8 cellular contexts compared by ENCODE assay signal in the genomic region with DNA sequence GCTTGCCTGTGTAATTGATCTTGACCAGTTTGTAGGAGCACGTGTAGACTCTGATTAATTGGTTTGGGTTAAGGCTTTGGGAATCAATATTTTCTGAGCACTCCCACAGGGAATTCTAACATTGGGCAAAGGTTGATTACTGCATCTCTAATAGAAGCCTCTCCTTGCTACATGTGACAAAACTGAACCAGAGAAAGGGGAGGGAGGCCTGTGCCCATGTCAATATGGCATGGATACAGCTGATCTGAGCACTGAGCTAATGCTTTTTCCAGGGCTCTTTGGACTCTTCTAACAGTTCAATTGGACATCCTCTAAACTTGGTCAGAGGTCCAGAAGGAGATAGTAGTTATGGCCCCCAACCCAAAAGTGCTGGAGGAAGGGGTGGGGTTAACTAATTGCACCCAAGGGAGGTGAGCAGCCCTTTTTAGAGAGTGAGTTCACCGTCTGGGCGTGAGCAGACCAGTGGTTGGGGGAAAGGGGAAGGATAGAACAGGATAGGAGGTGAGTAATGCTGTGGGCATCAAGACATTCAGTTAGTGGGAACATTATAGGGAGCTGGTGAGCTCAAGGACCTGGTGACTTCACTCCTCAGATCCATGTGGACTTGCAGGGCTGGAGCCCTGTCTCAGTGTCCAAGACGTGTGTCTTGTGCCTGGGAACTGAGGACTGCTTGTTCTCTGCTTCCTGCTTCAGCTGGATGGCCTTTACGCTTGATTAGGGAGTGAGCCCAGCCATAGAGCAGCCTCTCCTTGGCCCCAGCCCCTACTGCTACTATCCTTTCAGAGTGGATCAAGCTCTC. TPM values are rescaled to one million over a fixed set of nuclear protein-coding genes. Genes with fewer than 3 reads are reported as not detected.
DNase-seq lines count a peak whose midpoint lies in the region; ATAC-seq and TF ChIP-seq lines count a peak whose summit lies in the region.

No MANE protein-coding gene starts in this region.

- H3K27me3 Mint-ChIP-seq in CD8-positive, alpha-beta memory T cell, result peaks cover 0 to 4% of the 10 kb centered on the region in 2 donors

- no peak overlapping the region for H3K4me2 ChIP-seq in PC-9

- H3F3A ChIP-seq in PC-9 (ENCODE audit: insufficient read depth, low read depth), result no peaks in the 10 kb centered on the region

- no peak overlapping the region for H3K27ac ChIP-seq in CD8-positive, alpha-beta memory T cell (ENCODE audit: low read depth, low read length)
- H3K27ac ChIP-seq in PC-9, result 0 out of 2 replicates have a peak overlapping the region, but pooled peaks have one; percentile 19

- peaks cover 91% of the 10 kb centered on the region for H3K4me1 ChIP-seq in CD8-positive, alpha-beta memory T cell (ENCODE audit: insufficient read depth, low read length)
- H3K4me1 ChIP-seq in PC-9 (replicated peaks; ENCODE audit: insufficient read depth), result peaks cover 17% of the 10 kb centered on the region

- H3K36me3 ChIP-seq in CD8-positive, alpha-beta memory T cell (ENCODE audit: insufficient read depth, low read length), result no peaks in the 10 kb centered on the region
- 0 out of 2 replicates have a peak, but pooled peaks cover 3% of the 10 kb centered on the region for H3K36me3 ChIP-seq in PC-9 (ENCODE audit: low read depth)

- CTCF ChIA-PET in CD8-positive, alpha-beta memory T cell (lab: Charles Lee), result interaction anchor here (0.8 kb wide), 1 partner anchor 18 kb away, joined by 3 read pairs; no protein-coding TSS in a partner anchor
- CTCF ChIA-PET in PC-9 (lab: Charles Lee), result no interaction called here

- intact Hi-C loops in PC-9 (cut with micrococcal nuclease; ENCODE audit: unreplicated experiment), result no loop called here

- peaks cover 96% of the 10 kb centered on the region for H3K79me2 ChIP-seq in PC-9 (ENCODE audit: low read depth)

- no peaks in the 10 kb centered on the region for H4K20me1 ChIP-seq in PC-9 (ENCODE audit: insufficient read depth)

- peak overlapping the region; percentile 73 to 99 (median 88) for H3K27ac Mint-ChIP-seq in CD8-positive, alpha-beta memory T cell

- BruUV-seq in PC-9 (replicated peaks; lab: Mats Ljungman, UMichigan), result no TSS peak

- H3K4me1 Mint-ChIP-seq in CD8-positive, alpha-beta memory T cell, result peaks cover 85 to 98% (median 95%) of the 10 kb centered on the region in 3 donors

- H3K36me3 Mint-ChIP-seq in CD8-positive, alpha-beta memory T cell, result peaks cover 8 to 54% (median 19%) of the 10 kb centered on the region in 3 donors

- H3K4me3 Mint-ChIP-seq in CD8-positive, alpha-beta memory T cell, result peak overlapping the region in 6 of 7 donors; percentile 56 to 75 (median 64)

- no peak for DNase-seq in CD8-positive, alpha-beta memory T cell
- DNase-seq in PC-9 (no peak), epithelial cell of esophagus (ENCODE audit: low read depth) (peak; percentile 77), non-pigmented ciliary epithelial cell (ENCODE audit: low read depth) (peak; percentile 50), putamen (ENCODE audit: low spot score) (no peak), HPDE6-E6E7 (ENCODE audit: extremely low spot score) (no peak)

- no peak for ATAC-seq in HG02870 (IDR thresholded peaks at IDR 0.05; ENCODE audit: unreplicated experiment)
- no peak for ATAC-seq in HG03025 (IDR thresholded peaks at IDR 0.05; ENCODE audit: low FRiP score, unreplicated experiment)

- TF ChIP-seq CTCF in PC-9 (conservative IDR thresholded peaks at IDR 0.05) (no peak), epithelial cell of esophagus (IDR thresholded peaks at IDR 0.05; ENCODE audit: insufficient read depth, low read depth, low read length, missing control alignments) (no peak)

- H3K27me3 ChIP-seq in CD8-positive, alpha-beta memory T cell (ENCODE audit: insufficient read depth, low read length, poor library complexity, severe bottlenecking), result no peaks in the 10 kb centered on the region
- no peaks in the 10 kb centered on the region for H3K27me3 ChIP-seq in PC-9 (ENCODE audit: insufficient read depth, low read depth)

- no peak overlapping the region for H3K4me3 ChIP-seq in CD8-positive, alpha-beta memory T cell (ENCODE audit: low read length)
- H3K4me3 ChIP-seq in PC-9 (no peak overlapping the region), epithelial cell of esophagus (ENCODE audit: low read length) (no peak overlapping the region)

- H3K9me3 ChIP-seq in CD8-positive, alpha-beta memory T cell (ENCODE audit: low read length), result no peaks in the 10 kb centered on the region
- no peaks in the 10 kb centered on the region for H3K9me3 ChIP-seq in PC-9 (ENCODE audit: insufficient read depth, low read depth)

- H3K9me2 ChIP-seq in PC-9 (ENCODE audit: insufficient read depth), result no peaks in the 10 kb centered on the region

- no peaks in the 10 kb centered on the region for H3K9me3 Mint-ChIP-seq in CD8-positive, alpha-beta memory T cell

- POLR2A ChIA-PET in CD8-positive, alpha-beta memory T cell (lab: Charles Lee), result interaction anchor here (1.2 kb wide), 1 partner anchor 18 kb away, joined by 3 read pairs; no protein-coding TSS in a partner anchor
- POLR2A ChIA-PET in PC-9 (lab: Charles Lee; ENCODE audit: unreplicated experiment), result no interaction called here

- H2AFZ ChIP-seq in PC-9, result no peak overlapping the region

RNA-seq across cellular contexts. Expression of a gene that starts 22.8 kb away (rescaled TPM):
- total RNA-seq in CD8-positive, alpha-beta memory T cell, result 100 to 1,000 TPM; 403 to 410 TPM
- polyA plus RNA-seq in CD8-positive, alpha-beta memory T cell, result 760 TPM
- 177 and 235 TPM in 2 replicates for total RNA-seq in PC-9 (2021)

Comparison
In these comparisons a context has a peak if more than half of its experiments do, and no peak if none do; other contexts are left out.
1. DNase-seq: peak in epithelial cell of esophagus (single experiment) and non-pigmented ciliary epithelial cell (single experiment); none in CD8-positive, alpha-beta memory T cell (0 of 5), PC-9 (0 of 2), putamen (single experiment) and HPDE6-E6E7 (single experiment).